In genomic region chr10:44786451-44786850, GRCh38 we compare ENCODE assay signal across 2 cellular contexts.
TF ChIP-seq lines count a peak whose summit lies in the region.

No MANE protein-coding gene starts in this region.

TF ChIP-seq in HEK293T, 16 proteins besides CTCF, POLR2A, EP300 and RAD21 (continued from another document):
- TF ChIP-seq PKNOX1 (IDR thresholded peaks at IDR 0.05) (no peak), FOXK2 (IDR thresholded peaks at IDR 0.05) (no peak), CTBP1 (IDR thresholded peaks at IDR 0.05; ENCODE audit: borderline replicate concordance) (no peak), FOXM1 (IDR thresholded peaks at IDR 0.05; ENCODE audit: borderline replicate concordance) (no peak), HDGF (IDR thresholded peaks at IDR 0.05; ENCODE audit: borderline replicate concordance) (no peak), BHLHE40 (IDR thresholded peaks at IDR 0.05; ENCODE audit: borderline replicate concordance) (no peak)

TF ChIP-seq in SK-N-SH, 30 proteins besides CTCF, POLR2A, EP300 and RAD21 (continued from another document):
- TF ChIP-seq REST (IDR thresholded peaks at IDR 0.05; ENCODE audit: low read depth, low read length) (no peak), MAX (IDR thresholded peaks at IDR 0.05; ENCODE audit: low read depth) (no peak), FOXJ3 (CRISPR knock-in tag; IDR thresholded peaks at IDR 0.05) (no peak), GABPA (IDR thresholded peaks at IDR 0.05; ENCODE audit: low read depth) (no peak), ZBTB33 (IDR thresholded peaks at IDR 0.05; ENCODE audit: borderline replicate concordance, low read depth) (no peak), USF1 (IDR thresholded peaks at IDR 0.05; ENCODE audit: borderline replicate concordance, low read depth) (no peak), FOXM1 (IDR thresholded peaks at IDR 0.05; ENCODE audit: low read depth) (no peak), POLR2AphosphoS5 (IDR thresholded peaks at IDR 0.05; ENCODE audit: low read depth, low read length) (no peak), TEAD4 (IDR thresholded peaks at IDR 0.05; ENCODE audit: borderline replicate concordance, insufficient read depth) (no peak)
